In the genomic region with DNA sequence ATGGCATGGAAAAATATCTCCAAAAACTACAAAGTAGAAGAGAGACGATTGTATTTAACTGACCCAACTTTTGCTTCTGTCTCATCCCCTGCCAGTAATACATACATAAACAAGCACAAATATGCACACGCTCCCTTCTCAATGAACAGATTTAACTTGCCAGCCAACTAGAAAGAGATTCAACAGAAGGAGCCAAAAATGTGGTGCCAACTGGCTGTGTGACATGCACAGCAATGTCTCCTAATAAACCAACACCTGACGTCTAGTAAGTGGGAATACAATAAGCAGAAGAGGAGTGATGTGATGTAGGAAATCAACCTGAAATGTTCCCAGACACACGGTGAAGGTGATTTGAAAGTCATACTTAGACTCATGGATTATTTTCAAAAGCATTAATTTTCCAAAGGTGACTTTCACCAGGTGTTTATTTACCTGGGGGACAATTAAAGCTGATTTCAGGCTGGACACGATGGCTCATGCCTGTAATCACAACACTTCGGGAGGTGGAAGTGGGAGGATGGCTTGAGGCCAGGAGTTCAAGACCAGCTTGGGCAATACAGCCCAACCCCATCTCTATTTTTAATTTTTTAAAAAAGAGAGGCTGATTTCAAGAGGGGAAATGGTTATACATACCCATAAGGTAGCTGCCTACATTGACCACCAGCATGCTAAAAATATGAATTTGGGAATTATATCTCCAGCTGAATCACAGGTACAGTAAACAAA, we compare ENCODE assay signal across 17 cellular contexts. TPM values are rescaled to one million over a fixed set of nuclear protein-coding genes. Genes with fewer than 3 reads are reported as not detected.
DNase-seq lines count a peak whose midpoint lies in the region; ATAC-seq and TF ChIP-seq lines count a peak whose summit lies in the region.
"Had no signal": no experiment of that assay in that cellular context is flagged by ENCODE, and none has a peak within 500 bp of the region (broad histone marks: within the 10 kb centered on the region; RNA-seq: fewer than 3 reads in every experiment).

No MANE protein-coding gene starts in this region.

- no peak overlapping the region for H2AK9ac ChIP-seq in IMR-90 (replicated peaks; ENCODE audit: low read depth, low read length, poor library complexity)

- in situ Hi-C loops in IMR-90 (cut with MboI; ENCODE audit: low sequenced_read_pairs), result no loop called here

- intact Hi-C loops in IMR-90 (cut with micrococcal nuclease), result no loop called here

- TF ChIP-seq RAD21 in IMR-90 (IDR thresholded peaks at IDR 0.05; ENCODE audit: low read length), result no peak

- no TSS peak for BruUV-seq in IMR-90 (replicated peaks; lab: Mats Ljungman, UMichigan)

- H3K79me2 ChIP-seq in osteoblast (ENCODE audit: insufficient read depth, low read length), result peaks cover 94% of the 10 kb centered on the region
- H3K79me2 ChIP-seq in smooth muscle cell (ENCODE audit: low read depth), result peaks cover 77% of the 10 kb centered on the region

- H2BK20ac ChIP-seq in IMR-90 (ENCODE audit: low read depth, low read length), result no peak overlapping the region

- H3K9me1 ChIP-seq in IMR-90 (ENCODE audit: insufficient read depth, low read length), result peaks cover 18% of the 10 kb centered on the region

- H3K4ac ChIP-seq in IMR-90 (ENCODE audit: low read depth, low read length), result peak overlapping the region; percentile 19; the same call in 1 of the 2 replicates

- dilution Hi-C loops in IMR-90 (cut with HindIII; ENCODE audit: low sequenced_read_pairs, unreplicated experiment), result no loop called here

- H2BK5ac ChIP-seq in IMR-90 (ENCODE audit: low read depth, low read length, poor library complexity, severe bottlenecking), result no peak overlapping the region

- WGBS in IMR-90 (ENCODE audit: extremely low coverage in 2 of 2, insufficient read length in 1 of 2), 2 experiments, result no CpG with 5 or more reads among the region's 6 CpGs
- 79% methylated on average over 6 of the region's 6 CpGs for WGBS in smooth muscle cell (ENCODE audit: low lambda C conversion rate)

- no peaks in the 10 kb centered on the region for H3F3A ChIP-seq in smooth muscle cell (ENCODE audit: low read depth)

- H2BK15ac ChIP-seq in IMR-90 (ENCODE audit: low read depth, low read length), result no peak overlapping the region

- H3K56ac ChIP-seq in IMR-90 (ENCODE audit: extremely low read depth, insufficient read depth, low read length), result no peak overlapping the region

- H3K9me3 ChIP-seq in IMR-90 (ENCODE audit: control insufficient read depth, insufficient read depth, low read length) (no peaks in the 10 kb centered on the region), osteoblast (ENCODE audit: low read depth, low read length) (no peaks in the 10 kb centered on the region), smooth muscle cell (replicated peaks; ENCODE audit: low read depth) (no peaks in the 10 kb centered on the region)

- H4K8ac ChIP-seq in IMR-90 (ENCODE audit: low read depth in 2 of 2, low read length in 2 of 2), result no peak overlapping the region

- ATAC-seq in IMR-90 (ENCODE audit: low read depth) (no peak), HG03342 (IDR thresholded peaks at IDR 0.05; ENCODE audit: unreplicated experiment) (no peak)
- ATAC-seq: left colon had no signal

- H2AFZ ChIP-seq in IMR-90 (replicated peaks; ENCODE audit: low read length, poor library complexity), result no peak overlapping the region
- H2AFZ ChIP-seq in osteoblast (ENCODE audit: low read length), result no peak overlapping the region
- H2AFZ ChIP-seq in smooth muscle cell (ENCODE audit: low read depth), result no peak overlapping the region

- TF ChIP-seq CTCF in IMR-90 (conservative IDR thresholded peaks at IDR 0.05; ENCODE audit: low read depth, low read length), result no peak
- no peak for TF ChIP-seq CTCF in osteoblast (IDR thresholded peaks at IDR 0.05; ENCODE audit: extremely low read depth, low read depth, low read length)
- no peak for TF ChIP-seq CTCF in smooth muscle cell (IDR thresholded peaks at IDR 0.05; ENCODE audit: borderline replicate concordance, insufficient read depth, poor library complexity, severe bottlenecking)

- no peak overlapping the region for H3K18ac ChIP-seq in IMR-90 (ENCODE audit: low read depth, low read length)

- H3K27ac ChIP-seq in IMR-90 (ENCODE audit: insufficient read depth, low read length) (no peak overlapping the region), osteoblast (ENCODE audit: low read depth, low read length) (peak overlapping the region; percentile 7), smooth muscle cell (ENCODE audit: low read depth) (no peak overlapping the region)

- no peak overlapping the region for H4K5ac ChIP-seq in IMR-90 (ENCODE audit: low read depth, low read length)

- H4K20me1 ChIP-seq in IMR-90 (ENCODE audit: insufficient read depth, low read length) (peaks cover 73% of the 10 kb centered on the region), osteoblast (ENCODE audit: insufficient read depth, low read length) (peaks cover 85% of the 10 kb centered on the region), smooth muscle cell (ENCODE audit: low read depth) (peaks cover 64% of the 10 kb centered on the region)

- H3K4me1 ChIP-seq in IMR-90 (ENCODE audit: control insufficient read depth, insufficient read depth, low read length) (peaks cover 17% of the 10 kb centered on the region), osteoblast (ENCODE audit: insufficient read depth, low read length) (peaks cover 57% of the 10 kb centered on the region), smooth muscle cell (ENCODE audit: low read depth) (no peaks in the 10 kb centered on the region)

- H3K9ac ChIP-seq in IMR-90 (ENCODE audit: low read depth, low read length), result no peak overlapping the region
- H3K9ac ChIP-seq in smooth muscle cell (ENCODE audit: low read depth), result no peak overlapping the region

- no peak for DNase-seq in IMR-90
- DNase-seq in NCI-H69 (lab: John Stamatoyannopoulos, UW), result peak; percentile 72
- peak; percentile 42 for DNase-seq in fibroblast of gingiva (ENCODE audit: low read depth)
- DNase-seq in osteoblast (ENCODE audit: insufficient read length, low spot score, missing footprints), result no peak
- no peak for DNase-seq in SHP77 treated with DMSO at 0.1 percent for 48 hours (lab: John Stamatoyannopoulos, UW)
- no peak for DNase-seq in middle frontal gyrus (ENCODE audit: extremely low spot score, low spot score)
- no peak for DNase-seq in smooth muscle cell (lab: John Stamatoyannopoulos, UW; ENCODE audit: unreplicated experiment)
- DNase-seq: COR-L47; endodermal cell; foreskin fibroblast; KG1; left colon; NCI-H1105 treated with DMSO at 0.1 percent for 48 hours; NK-92 treated with Interleukin-12 subunit alpha and Interleukin-12 subunit beta, amount 100 ng/mL, for 24 hours; stimulated activated CD4-positive, alpha-beta T cell treated with anti-CD3 and anti-CD28 coated beads, Interleukin-4, amount 100 ng/mL, for 1 hour had no signal

- H3K79me1 ChIP-seq in IMR-90 (ENCODE audit: low read depth in 1 of 2, low read length in 2 of 2), result peaks cover 18 to 71% of the 10 kb centered on the region in 2 experiments

- H4K91ac ChIP-seq in IMR-90 (ENCODE audit: insufficient read depth, low read depth, low read length), result no peak overlapping the region

- H3K4me3 ChIP-seq in IMR-90 (ENCODE audit: insufficient read depth, low read depth, low read length), result no peak overlapping the region
- no peak overlapping the region for H3K4me3 ChIP-seq in osteoblast (ENCODE audit: insufficient read depth, low read length)
- no peak overlapping the region for H3K4me3 ChIP-seq in smooth muscle cell
- H3K4me3 ChIP-seq: skin epidermis had no signal

- no peak overlapping the region for H2BK120ac ChIP-seq in IMR-90 (ENCODE audit: low read depth, low read length)

- POLR2A ChIA-PET in IMR-90 (lab: Charles Lee; ENCODE audit: unreplicated experiment), result no interaction called here

- no peak overlapping the region for H2AK5ac ChIP-seq in IMR-90 (ENCODE audit: low read depth, low read length)

- H3K4me2 ChIP-seq in IMR-90 (ENCODE audit: low read depth, low read length), result no peak overlapping the region; the same call in 1 of the 2 replicates
- no peak overlapping the region for H3K4me2 ChIP-seq in osteoblast (ENCODE audit: insufficient read depth, low read length)
- no peak overlapping the region for H3K4me2 ChIP-seq in smooth muscle cell

- H3K27me3 ChIP-seq in IMR-90 (ENCODE audit: control insufficient read depth, insufficient read depth, low read length) (no peaks in the 10 kb centered on the region), osteoblast (ENCODE audit: insufficient read depth, low read length) (no peaks in the 10 kb centered on the region), smooth muscle cell (ENCODE audit: low read depth) (no peaks in the 10 kb centered on the region)

- H3K36me3 ChIP-seq in IMR-90 (ENCODE audit: control insufficient read depth, insufficient read depth, low read length) (no peaks in the 10 kb centered on the region; the same call in 1 of the 2 replicates), osteoblast (ENCODE audit: insufficient read depth, low read length) (peaks cover 17% of the 10 kb centered on the region), smooth muscle cell (ENCODE audit: low read depth) (no peaks in the 10 kb centered on the region)

- no peak overlapping the region for H3K23ac ChIP-seq in IMR-90 (ENCODE audit: low read depth, low read length)

- CTCF ChIA-PET in IMR-90 (lab: Yijun Ruan, JAX), result interaction anchor here (0.6 kb wide), 1 partner anchor 705 kb away, joined by 3 read pairs; no protein-coding TSS in a partner anchor

- TF ChIP-seq POLR2A in IMR-90 (IDR thresholded peaks at IDR 0.05; ENCODE audit: low read depth, low read length), result no peak

- no peak overlapping the region for H3K14ac ChIP-seq in IMR-90 (replicated peaks; ENCODE audit: low read depth, low read length)

TF ChIP-seq in IMR-90, 13 proteins besides CTCF, POLR2A, EP300 and RAD21 (continues in another document):
- TF ChIP-seq MAZ (IDR thresholded peaks at IDR 0.05; ENCODE audit: borderline replicate concordance, low read depth, low read length) (no peak), CHD1 (IDR thresholded peaks at IDR 0.05; ENCODE audit: low read depth, low read length) (no peak), FOS (IDR thresholded peaks at IDR 0.05; ENCODE audit: low read depth, low read length) (no peak), BHLHE40 (IDR thresholded peaks at IDR 0.05; ENCODE audit: low read depth, low read length) (no peak), CEBPB (IDR thresholded peaks at IDR 0.05; ENCODE audit: low read depth, low read length) (no peak), NFE2L2 (IDR thresholded peaks at IDR 0.05; ENCODE audit: low read depth, low read length) (no peak), RCOR1 (IDR thresholded peaks at IDR 0.05; ENCODE audit: insufficient replicate concordance, low read length) (no peak), MXI1 (IDR thresholded peaks at IDR 0.05; ENCODE audit: borderline replicate concordance, low read depth, low read length) (no peak), MAFK (IDR thresholded peaks at IDR 0.05; ENCODE audit: low read depth, low read length) (no peak), RFX5 (IDR thresholded peaks at IDR 0.05; ENCODE audit: low read depth, low read length) (no peak)

RNA-seq across cellular contexts. Expression of a gene that starts 33.7 kb away (rescaled TPM):
- total RNA-seq in IMR-90 (2012; rRNA removed) (29.8 and 30.0 TPM in 2 replicates), osteoblast (33.0 and 37.6 TPM in 2 replicates), smooth muscle cell (5.2 and 10.2 TPM in 2 replicates)
- polyA plus RNA-seq in IMR-90 (2012; rRNA removed) (22.0 and 23.1 TPM in 2 replicates), smooth muscle cell (9.4 and 17.9 TPM in 2 replicates)
- 12.1 and 19.9 TPM in 2 replicates for polyA plus RNA-seq in IMR-90 (2012; cell fraction: cytosol; rRNA removed)
- 27.7 and 38.4 TPM in 2 replicates for polyA plus RNA-seq in IMR-90 (2012; cell fraction: nucleus; rRNA removed; ENCODE audit: low replicate concordance)

Comparison
In these comparisons a context has a peak if more than half of its experiments do, and no peak if none do; other contexts are left out.
1. DNase-seq: peak in NCI-H69 (single experiment) and fibroblast of gingiva (single experiment); none in IMR-90 (single experiment), osteoblast (single experiment), SHP77 treated with DMSO at 0.1 percent for 48 hours (single experiment), middle frontal gyrus (single experiment) and smooth muscle cell (single experiment).